21 cellular contexts compared by ENCODE assay signal in the genomic region with DNA sequence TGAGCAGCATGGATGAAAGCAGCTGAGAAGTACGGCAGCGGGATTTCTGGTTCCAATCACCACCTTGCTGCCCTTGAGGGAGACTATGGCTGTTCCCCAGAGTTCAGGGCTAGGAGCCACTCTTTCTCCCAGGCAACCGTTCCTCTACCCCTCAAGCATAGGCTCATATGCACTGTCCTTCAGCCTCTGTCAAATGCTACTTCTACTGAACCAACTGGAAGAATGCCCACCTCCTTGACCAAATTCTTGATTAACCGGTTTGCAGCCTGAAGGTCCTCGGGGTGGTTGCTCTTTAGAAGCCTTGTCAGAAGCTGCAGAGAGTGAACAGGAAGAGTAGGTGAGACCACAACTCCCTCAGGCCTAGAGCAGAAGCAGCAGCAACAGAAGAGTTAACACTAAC. TPM values are rescaled to one million over a fixed set of nuclear protein-coding genes. Genes with fewer than 3 reads are reported as not detected.
DNase-seq lines count a peak whose midpoint lies in the region; ATAC-seq and TF ChIP-seq lines count a peak whose summit lies in the region.
"Had no signal": no experiment of that assay in that cellular context is flagged by ENCODE, and none has a peak within 500 bp of the region (broad histone marks: within the 10 kb centered on the region; RNA-seq: fewer than 3 reads in every experiment).

No MANE protein-coding gene starts in this region.

- H3K9me3 ChIP-seq in right atrium auricular region: no peaks in the 10 kb centered on the region
- H3K9me3 ChIP-seq: A549; BLaER1 treated with 17β-estradiol and CSF1 and Interleukin-3, amounts not matched to agents 10 nM and 100 nM; HAP-1 had no signal

- peaks cover 5% of the 10 kb centered on the region for H3K4me1 Mint-ChIP-seq in activated T-cell treated with anti-CD3 and anti-CD28 coated beads, Interleukin-2, amount 50 U/mL, for 24 hours (ENCODE audit: low read depth)
- H3K4me1 Mint-ChIP-seq in activated T-cell treated with anti-CD3 and anti-CD28 coated beads, Interleukin-2, amount 50 U/mL, for 72 hours (ENCODE audit: low read depth): no peaks in the 10 kb centered on the region
- peaks cover 11% of the 10 kb centered on the region for H3K4me1 Mint-ChIP-seq in stimulated activated memory B cell treated with anti-CD40 and anti-IgM and Interleukin-4, amounts not matched to agents 10 μg/mL and 1 μg/mL and 100 μg/mL, for 72 hours

- POLR2A ChIA-PET in RWPE1 (lab: Yijun Ruan, JAX; ENCODE audit: low non-redundant PET): no interaction called here

- TF ChIP-seq CTCF in LNCaP clone FGC (IDR thresholded peaks at IDR 0.05; ENCODE audit: control insufficient read depth, extremely low read depth, insufficient read depth) (no peak), RWPE1 (conservative IDR thresholded peaks at IDR 0.05; ENCODE audit: low read depth) (no peak), right atrium auricular region (IDR thresholded peaks at IDR 0.05) (no peak)

- DNase-seq in activated T-cell treated with anti-CD3 and anti-CD28 coated beads, Interleukin-2, amount 50 U/mL, for 24 hours: no peak
- DNase-seq in activated T-cell treated with anti-CD3 and anti-CD28 coated beads, Interleukin-2, amount 50 U/mL, for 72 hours: no peak
- DNase-seq in LNCaP clone FGC (ENCODE audit: low read depth) (peak; percentile 87), RWPE1 (ENCODE audit: low spot score) (no peak), right atrium auricular region (ENCODE audit: low spot score) (no peak)
- DNase-seq in stimulated activated CD8-positive, alpha-beta memory T cell treated with anti-CD3 and anti-CD28 coated beads, Interleukin-4, amount 100 ng/mL, for 48 hours: no peak
- DNase-seq: DND-41, IMR-90, MM.1S, NCI-H1105, NCI-H1694, NCI-H510A treated with DMSO at 0.1 percent for 48 hours, NCI-H774, SHP77 had no signal

- H3K27ac ChIP-seq in RWPE1 (no peak overlapping the region), right atrium auricular region (no peak overlapping the region)
- H3K27ac ChIP-seq: A549; BLaER1 treated with 17β-estradiol and CSF1 and Interleukin-3, amounts not matched to agents 10 nM and 100 nM; HL-60 had no signal

- H3K4me1 ChIP-seq in right atrium auricular region: no peaks in the 10 kb centered on the region
- H3K4me1 ChIP-seq: A549, HAP-1 had no signal

- no peak overlapping the region for H3K4me3 ChIP-seq in LNCaP clone FGC (ENCODE audit: low read depth, low read length)
- H3K4me3 ChIP-seq in right atrium auricular region: no peak overlapping the region
- H3K4me3 ChIP-seq: A549; BLaER1 treated with 17β-estradiol and CSF1 and Interleukin-3, amounts not matched to agents 10 nM and 100 nM; HAP-1 had no signal

- no peaks in the 10 kb centered on the region for H3K27me3 ChIP-seq in right atrium auricular region
- H3K27me3 ChIP-seq: BLaER1 treated with 17β-estradiol and CSF1 and Interleukin-3, amounts not matched to agents 10 nM and 100 nM had no signal

- H3K27me3 Mint-ChIP-seq in activated T-cell treated with anti-CD3 and anti-CD28 coated beads, Interleukin-2, amount 50 U/mL, for 24 hours: no peaks in the 10 kb centered on the region
- no peaks in the 10 kb centered on the region for H3K27me3 Mint-ChIP-seq in activated T-cell treated with anti-CD3 and anti-CD28 coated beads, Interleukin-2, amount 50 U/mL, for 72 hours (ENCODE audit: low read depth)
- H3K27me3 Mint-ChIP-seq in stimulated activated memory B cell treated with anti-CD40 and anti-IgM and Interleukin-4, amounts not matched to agents 10 μg/mL and 1 μg/mL and 100 μg/mL, for 72 hours: no peaks in the 10 kb centered on the region

- H3K36me3 Mint-ChIP-seq in activated T-cell treated with anti-CD3 and anti-CD28 coated beads, Interleukin-2, amount 50 U/mL, for 24 hours (ENCODE audit: low read depth): peaks cover 94% of the 10 kb centered on the region
- H3K36me3 Mint-ChIP-seq in activated T-cell treated with anti-CD3 and anti-CD28 coated beads, Interleukin-2, amount 50 U/mL, for 72 hours (ENCODE audit: insufficient read depth in 2 of 2): peaks cover 5 to 23% of the 10 kb centered on the region in 2 donors
- H3K36me3 Mint-ChIP-seq in stimulated activated memory B cell treated with anti-CD40 and anti-IgM and Interleukin-4, amounts not matched to agents 10 μg/mL and 1 μg/mL and 100 μg/mL, for 72 hours: peaks cover 69% of the 10 kb centered on the region

- CTCF ChIA-PET in RWPE1 (lab: Yijun Ruan, JAX): interaction anchor here (0.7 kb wide), 1 partner anchor 46 kb away, joined by 3 read pairs; no protein-coding TSS in a partner anchor

- H3K9me3 Mint-ChIP-seq in activated T-cell treated with anti-CD3 and anti-CD28 coated beads, Interleukin-2, amount 50 U/mL, for 24 hours: no peaks in the 10 kb centered on the region
- H3K9me3 Mint-ChIP-seq in activated T-cell treated with anti-CD3 and anti-CD28 coated beads, Interleukin-2, amount 50 U/mL, for 72 hours: no peaks in the 10 kb centered on the region
- H3K9me3 Mint-ChIP-seq in stimulated activated memory B cell treated with anti-CD40 and anti-IgM and Interleukin-4, amounts not matched to agents 10 μg/mL and 1 μg/mL and 100 μg/mL, for 72 hours: no peaks in the 10 kb centered on the region

- ATAC-seq in activated T-cell treated with anti-CD3 and anti-CD28 coated beads, Interleukin-2, amount 50 U/mL, for 72 hours (replicated peaks in 1 of 2): no peak
- ATAC-seq in esophagus mucosa: peak; percentile 32
- no peak for ATAC-seq in stimulated activated memory B cell treated with anti-CD40 and anti-IgM and Interleukin-4, amounts not matched to agents 10 μg/mL and 1 μg/mL and 100 μg/mL, for 72 hours
- ATAC-seq: SK-N-SH treated with all-trans-retinoic acid at 6 μM for 48 hours had no signal

- peak overlapping the region; percentile 9 for H3K27ac Mint-ChIP-seq in activated T-cell treated with anti-CD3 and anti-CD28 coated beads, Interleukin-2, amount 50 U/mL, for 24 hours
- H3K27ac Mint-ChIP-seq in activated T-cell treated with anti-CD3 and anti-CD28 coated beads, Interleukin-2, amount 50 U/mL, for 72 hours: no peak overlapping the region
- peak overlapping the region; percentile 48 for H3K27ac Mint-ChIP-seq in stimulated activated memory B cell treated with anti-CD40 and anti-IgM and Interleukin-4, amounts not matched to agents 10 μg/mL and 1 μg/mL and 100 μg/mL, for 72 hours

- no peak overlapping the region for H3K4me3 Mint-ChIP-seq in activated T-cell treated with anti-CD3 and anti-CD28 coated beads, Interleukin-2, amount 50 U/mL, for 24 hours
- no peak overlapping the region for H3K4me3 Mint-ChIP-seq in activated T-cell treated with anti-CD3 and anti-CD28 coated beads, Interleukin-2, amount 50 U/mL, for 72 hours
- no peak overlapping the region for H3K4me3 Mint-ChIP-seq in stimulated activated memory B cell treated with anti-CD40 and anti-IgM and Interleukin-4, amounts not matched to agents 10 μg/mL and 1 μg/mL and 100 μg/mL, for 72 hours

- H3K36me3 ChIP-seq in right atrium auricular region: peaks cover 89% of the 10 kb centered on the region

RNA-seq across cellular contexts. Expression of gene GGA2, which starts 23.8 kb away (rescaled TPM):
- 10 to 100 TPM; 85.5 to 86.6 TPM for total RNA-seq in activated T-cell treated with anti-CD3 and anti-CD28 coated beads, Interleukin-2, amount 50 U/mL, for 72 hours
- 24.6 TPM for total RNA-seq in esophagus mucosa
- 10 to 100 TPM; 25.0 to 59.3 TPM for total RNA-seq in right atrium auricular region

RNA-seq across cellular contexts. Expression of gene COG7, which starts 33.5 kb away (rescaled TPM):
- 10 to 100 TPM; 23.6 to 24.3 TPM for total RNA-seq in activated T-cell treated with anti-CD3 and anti-CD28 coated beads, Interleukin-2, amount 50 U/mL, for 72 hours
- total RNA-seq in esophagus mucosa (14.8 TPM), right atrium auricular region (10 to 100 TPM in 1 of 2 donors, 1 to 10 TPM in 1; 9.0 to 11.2 TPM)
